In genomic region chr9:130258137-130258536, GRCh38 we compare ENCODE assay signal across 6 cellular contexts. TPM values are rescaled to one million over a fixed set of nuclear protein-coding genes. Genes with fewer than 3 reads are reported as not detected.
"Had no signal": no experiment of that assay in that cellular context is flagged by ENCODE, and none has a peak within 500 bp of the region (broad histone marks: within the 10 kb centered on the region; RNA-seq: fewer than 3 reads in every experiment).

No MANE protein-coding gene starts in this region.

RNA-seq across cellular contexts. Expression of gene HMCN2, which starts 7.4 kb away (rescaled TPM):
- total RNA-seq: fibroblast of villous mesenchyme, foreskin keratinocyte, kidney epithelial cell, mononuclear cell had no signal
- polyA plus RNA-seq: fibroblast of lung, foreskin keratinocyte, immature natural killer cell had no signal
